9 cellular contexts compared by ENCODE assay signal in genomic region chr3:105823149-105823866, GRCh38. TPM values are rescaled to one million over a fixed set of nuclear protein-coding genes. Genes with fewer than 3 reads are reported as not detected.
A peak's percentile ranks its signal among the peaks of the same experiment; 100 is the strongest.
DNase-seq lines count a peak whose midpoint lies in the region; ATAC-seq and TF ChIP-seq lines count a peak whose summit lies in the region.
"Had no signal": no experiment of that assay in that cellular context is flagged by ENCODE, and none has a peak within 500 bp of the region (broad histone marks: within the 10 kb centered on the region; RNA-seq: fewer than 3 reads in every experiment).

No MANE protein-coding gene starts in this region.

- H3K9me3 ChIP-seq in right lobe of liver: no peaks in the 10 kb centered on the region
- no peaks in the 10 kb centered on the region for H3K9me3 ChIP-seq in aorta (ENCODE audit: control insufficient read depth, low read length)
- no peaks in the 10 kb centered on the region for H3K9me3 ChIP-seq in spleen

- 45% methylated on average over 2 of the region's 4 CpGs for WGBS in right lobe of liver (ENCODE audit: insufficient coverage, low coverage, low lambda C conversion rate, missing lambda C conversion rate)
- 68 to 73% methylated on average over 4 of the region's 4 CpGs for WGBS in aorta, 2 donors
- 76 to 87% (median 86%) methylated on average over 4 of the region's 4 CpGs for WGBS in spleen, 5 donors

- no peak overlapping the region for H3K4me3 ChIP-seq in right lobe of liver
- H3K4me3 ChIP-seq in aorta (ENCODE audit: low read length in 2 of 2): no peak overlapping the region
- H3K4me3 ChIP-seq in spleen: no peak overlapping the region

- H3K27me3 ChIP-seq in right lobe of liver: no peaks in the 10 kb centered on the region
- H3K27me3 ChIP-seq in aorta (ENCODE audit: control insufficient read depth in 1 of 2, insufficient read depth in 2 of 2, low read length in 1 of 2): no peaks in the 10 kb centered on the region
- H3K27me3 ChIP-seq in spleen (replicated peaks in 1 of 7): no peaks in the 10 kb centered on the region

- no peak for TF ChIP-seq CTCF in brain (conservative IDR thresholded peaks at IDR 0.05)
- no peak for TF ChIP-seq CTCF in right lobe of liver (IDR thresholded peaks at IDR 0.05)
- no peak for TF ChIP-seq CTCF in spleen (IDR thresholded peaks at IDR 0.05 in 8 of 11, conservative IDR thresholded peaks at IDR 0.05 in 3 of 11)

- intact Hi-C loops in Right ventricle myocardium inferior (cut with DNase I): loop anchor here (1.0 kb wide), 1 partner anchor 31 kb away; no protein-coding TSS in a partner anchor
- intact Hi-C loops in cardiac septum (cut with DNase I): no loop called here
- intact Hi-C loops in right lobe of liver (cut with DNase I): no loop called here
- intact Hi-C loops in aorta (cut with DNase I): loop anchor here in 1 of 2 donors (10.0 kb wide), 1 partner anchor 89 kb away; no protein-coding TSS in a partner anchor
- intact Hi-C loops in spleen (cut with DNase I; ENCODE audit: low total_unique reads): no loop called here

- H3K4me1 Mint-ChIP-seq in brain: peaks cover 71% of the 10 kb centered on the region

- peak overlapping the region; percentile 3 to 69 (median 27) for H3K27ac ChIP-seq in right lobe of liver
- peak overlapping the region; percentile 14 to 36 for H3K27ac ChIP-seq in aorta (ENCODE audit: low read depth in 1 of 2, low read length in 2 of 2)
- H3K27ac ChIP-seq in spleen: peak overlapping the region in 4 of 8 donors; percentile 8 to 67 (median 22)

- no peak overlapping the region for H3K4me3 Mint-ChIP-seq in brain

- H3K4me1 ChIP-seq in right lobe of liver (peaks cover 0 to 34% (median 9%) of the 10 kb centered on the region in 4 donors), aorta (ENCODE audit: control insufficient read depth in 1 of 2, insufficient read depth in 2 of 2, low read length in 2 of 2) (peaks cover 4 to 7% of the 10 kb centered on the region in 2 donors), spleen (peaks cover 7 to 71% (median 21%) of the 10 kb centered on the region in 6 donors)

- no peaks in the 10 kb centered on the region for H3K27me3 Mint-ChIP-seq in brain

- H3K27ac Mint-ChIP-seq in brain: peak overlapping the region in 3 of 5 experiments; percentile 29 to 73 (median 48)

- H3K36me3 ChIP-seq in right lobe of liver (no peaks in the 10 kb centered on the region), aorta (ENCODE audit: control insufficient read depth in 1 of 2, insufficient read depth in 2 of 2, low read length in 1 of 2) (peaks cover 0 to 2% of the 10 kb centered on the region in 2 donors), spleen (peaks cover 0 to 27% (median 0%) of the 10 kb centered on the region in 6 donors)

- ATAC-seq in Right ventricle myocardium inferior: peak; percentile 45
- peak in 2 of 4 donors; percentile 4 to 62 for ATAC-seq in right lobe of liver
- ATAC-seq in aorta (ENCODE audit: low FRiP score): no peak
- no peak for ATAC-seq in HG03135 (IDR thresholded peaks at IDR 0.05; ENCODE audit: unreplicated experiment)

- TF ChIP-seq POLR2A in right lobe of liver (IDR thresholded peaks at IDR 0.05) (no peak), spleen (IDR thresholded peaks at IDR 0.05) (no peak)

- peaks cover 55% of the 10 kb centered on the region for H3K36me3 Mint-ChIP-seq in brain

- DNase-seq in Right ventricle myocardium inferior (ENCODE audit: missing footprints): no peak
- no peak for DNase-seq in cardiac septum (ENCODE audit: low spot score)
- no peak for DNase-seq in right lobe of liver
- no peak for DNase-seq in aorta
- no peak for DNase-seq in NCI-H2227 (lab: John Stamatoyannopoulos, UW; ENCODE audit: unreplicated experiment)
- DNase-seq in spleen: no peak
- DNase-seq: NCI-H187 had no signal

- H3K9me3 Mint-ChIP-seq in brain: no peaks in the 10 kb centered on the region

RNA-seq across cellular contexts. Expression of gene CBLB, which starts 45.5 kb away (rescaled TPM):
- total RNA-seq in Right ventricle myocardium inferior: 54.6 TPM
- 38.6 TPM for total RNA-seq in cardiac septum
- polyA plus RNA-seq in brain (ENCODE audit: insufficient read depth, low read depth, low replicate concordance): 16.3 TPM
- total RNA-seq in right lobe of liver: 10 to 100 TPM in 5 of 6 experiments, 1 to 10 TPM in 1; 9.4 to 21.4 (median 18.2) TPM
- 100 to 1,000 TPM in 1 of 2 donors, 10 to 100 TPM in 1; 93.3 to 126 TPM for total RNA-seq in aorta
- 10 to 100 TPM in 1 of 2 donors, 1 to 10 TPM in 1; 3.3 to 15.0 TPM for polyA plus RNA-seq in aorta
- 100 to 1,000 TPM in 1 of 7 donors, 10 to 100 TPM in 6; 65.4 to 138 (median 79.2) TPM for total RNA-seq in spleen
- polyA plus RNA-seq in spleen: 10 to 100 TPM; 13.8 to 19.5 (median 14.7) TPM
